ENCODE assay signal across 8 cellular contexts in genomic region chr5:150789431-150789830, GRCh38. TPM values are rescaled to one million over a fixed set of nuclear protein-coding genes. Genes with fewer than 3 reads are reported as not detected.
DNase-seq lines count a peak whose midpoint lies in the region; ATAC-seq and TF ChIP-seq lines count a peak whose summit lies in the region.

No MANE protein-coding gene starts in this region.

- CTCF ChIA-PET in activated CD8-positive, alpha-beta T cell treated with anti-CD3 and anti-CD28 coated beads, Interleukin-2, amount 10 ng/mL, durations not matched to agents 7 days and 5 days (lab: Charles Lee), result interaction anchor here (0.6 to 4.8 kb wide), 8 partner anchors 10 to 229 kb away, joined by 3 to 39 read pairs (median 8); partner anchors contain the start of genes DCTN4, IRGM, RBM22 and SMIM3

- no peak overlapping the region for H2AFZ ChIP-seq in hepatocyte

- POLR2A ChIA-PET in activated CD8-positive, alpha-beta T cell treated with anti-CD3 and anti-CD28 coated beads, Interleukin-2, amount 10 ng/mL, durations not matched to agents 7 days and 5 days (lab: Charles Lee), result interaction anchor here (0.7 to 2.9 kb wide), 4 partner anchors 31 to 102 kb away, joined by 3 to 13 read pairs (median 8); partner anchors contain the start of genes DCTN4, IRGM and RBM22

- H3K27ac ChIP-seq in heart right ventricle, result peak overlapping the region in 7 of 10 donors; percentile 26 to 76 (median 47)
- H3K27ac ChIP-seq in hepatocyte, result peak overlapping the region; percentile 76
- H3K27ac ChIP-seq in upper lobe of right lung, result peak overlapping the region; percentile 66

- peak overlapping the region; percentile 54 for H3K4me3 Mint-ChIP-seq in activated CD8-positive, alpha-beta T cell treated with anti-CD3 and anti-CD28 coated beads, Interleukin-2, amount 10 ng/mL, durations not matched to agents 7 days and 5 days
- peak overlapping the region in 1 of 2 donors; percentile 55 for H3K4me3 Mint-ChIP-seq in stimulated activated naive B cell treated with anti-CD40 and anti-IgM and Interleukin-4, amounts not matched to agents 10 μg/mL and 1 μg/mL and 100 μg/mL, for 72 hours

- no peaks in the 10 kb centered on the region for H3K27me3 Mint-ChIP-seq in activated CD8-positive, alpha-beta T cell treated with anti-CD3 and anti-CD28 coated beads, Interleukin-2, amount 10 ng/mL, durations not matched to agents 7 days and 5 days (ENCODE audit: low read depth)
- peaks cover 25 to 26% of the 10 kb centered on the region in 2 donors for H3K27me3 Mint-ChIP-seq in stimulated activated naive B cell treated with anti-CD40 and anti-IgM and Interleukin-4, amounts not matched to agents 10 μg/mL and 1 μg/mL and 100 μg/mL, for 72 hours

- H3K36me3 ChIP-seq in heart right ventricle (peaks cover 0 to 7% (median 0%) of the 10 kb centered on the region in 9 donors), hepatocyte (replicated peaks; ENCODE audit: insufficient read depth, low read depth) (no peaks in the 10 kb centered on the region), upper lobe of right lung (no peaks in the 10 kb centered on the region)

- H3K79me2 ChIP-seq in hepatocyte, result peaks cover 88% of the 10 kb centered on the region

- DNase-seq in heart right ventricle (no peak), left cardiac atrium (no peak), hepatocyte (ENCODE audit: low spot score) (no peak), upper lobe of right lung (no peak)
- DNase-seq in activated CD8-positive, alpha-beta T cell treated with anti-CD3 and anti-CD28 coated beads, Interleukin-2, amount 10 ng/mL, durations not matched to agents 7 days and 5 days, result no peak
- DNase-seq in effector CD8-positive, alpha-beta T cell (lab: John Stamatoyannopoulos, UW), result no peak
- no peak for DNase-seq in stimulated activated naive B cell treated with anti-CD40 and anti-IgM and Interleukin-4, amounts not matched to agents 10 μg/mL and 1 μg/mL and 100 μg/mL, for 72 hours

- TF ChIP-seq CTCF in heart right ventricle (IDR thresholded peaks at IDR 0.05), result no peak
- no peak for TF ChIP-seq CTCF in hepatocyte (IDR thresholded peaks at IDR 0.05; ENCODE audit: poor library complexity)
- no peak for TF ChIP-seq CTCF in upper lobe of right lung (IDR thresholded peaks at IDR 0.05)

- no peaks in the 10 kb centered on the region for H4K20me1 ChIP-seq in hepatocyte (ENCODE audit: insufficient read depth, poor library complexity, severe bottlenecking)

- H3K27me3 ChIP-seq in heart right ventricle (no peaks in the 10 kb centered on the region), hepatocyte (no peaks in the 10 kb centered on the region), upper lobe of right lung (no peaks in the 10 kb centered on the region)

- ATAC-seq in heart right ventricle (peak in 5 of 8 donors; percentile 12 to 54 (median 17)), left cardiac atrium (no peak), upper lobe of right lung (no peak), HG02852 (IDR thresholded peaks at IDR 0.05; ENCODE audit: unreplicated experiment) (no peak)
- ATAC-seq in activated CD8-positive, alpha-beta T cell treated with anti-CD3 and anti-CD28 coated beads, Interleukin-2, amount 10 ng/mL, durations not matched to agents 7 days and 5 days, result no peak
- ATAC-seq in stimulated activated naive B cell treated with anti-CD40 and anti-IgM and Interleukin-4, amounts not matched to agents 10 μg/mL and 1 μg/mL and 100 μg/mL, for 72 hours (replicated peaks), result no peak

- H3K4me1 Mint-ChIP-seq in activated CD8-positive, alpha-beta T cell treated with anti-CD3 and anti-CD28 coated beads, Interleukin-2, amount 10 ng/mL, durations not matched to agents 7 days and 5 days (ENCODE audit: low read depth), result peaks cover 54% of the 10 kb centered on the region
- H3K4me1 Mint-ChIP-seq in stimulated activated naive B cell treated with anti-CD40 and anti-IgM and Interleukin-4, amounts not matched to agents 10 μg/mL and 1 μg/mL and 100 μg/mL, for 72 hours, result peaks cover 15 to 37% of the 10 kb centered on the region in 2 donors

- H3K9me2 ChIP-seq in hepatocyte (replicated peaks; ENCODE audit: insufficient read depth), result no peaks in the 10 kb centered on the region

- H3K4me3 ChIP-seq in heart right ventricle (no peak overlapping the region), hepatocyte (no peak overlapping the region), upper lobe of right lung (no peak overlapping the region)

- 75 to 83% methylated on average over 7 of the region's 7 CpGs for WGBS in heart right ventricle, 2 donors
- 77% methylated on average over 7 of the region's 7 CpGs for WGBS in hepatocyte (ENCODE audit: low lambda C conversion rate, missing lambda C conversion rate)

- peaks cover 5% of the 10 kb centered on the region for H3K9me3 Mint-ChIP-seq in activated CD8-positive, alpha-beta T cell treated with anti-CD3 and anti-CD28 coated beads, Interleukin-2, amount 10 ng/mL, durations not matched to agents 7 days and 5 days (ENCODE audit: insufficient read depth)
- H3K9me3 Mint-ChIP-seq in stimulated activated naive B cell treated with anti-CD40 and anti-IgM and Interleukin-4, amounts not matched to agents 10 μg/mL and 1 μg/mL and 100 μg/mL, for 72 hours, result peaks cover 2 to 4% of the 10 kb centered on the region in 2 donors

- intact Hi-C loops in heart right ventricle (cut with DNase I) (no loop called here), left cardiac atrium (cut with DNase I) (no loop called here), upper lobe of right lung (cut with DNase I) (no loop called here)

- H3K4me1 ChIP-seq in heart right ventricle (peaks cover 0 to 86% (median 57%) of the 10 kb centered on the region in 9 donors), hepatocyte (ENCODE audit: insufficient read depth) (peaks cover 5% of the 10 kb centered on the region), upper lobe of right lung (peaks cover 59% of the 10 kb centered on the region)

- peak overlapping the region; percentile 86 for H3K27ac Mint-ChIP-seq in activated CD8-positive, alpha-beta T cell treated with anti-CD3 and anti-CD28 coated beads, Interleukin-2, amount 10 ng/mL, durations not matched to agents 7 days and 5 days
- no peak overlapping the region for H3K27ac Mint-ChIP-seq in stimulated activated naive B cell treated with anti-CD40 and anti-IgM and Interleukin-4, amounts not matched to agents 10 μg/mL and 1 μg/mL and 100 μg/mL, for 72 hours

- H3K36me3 Mint-ChIP-seq in activated CD8-positive, alpha-beta T cell treated with anti-CD3 and anti-CD28 coated beads, Interleukin-2, amount 10 ng/mL, durations not matched to agents 7 days and 5 days (ENCODE audit: low read depth), result peaks cover 58% of the 10 kb centered on the region
- H3K36me3 Mint-ChIP-seq in stimulated activated naive B cell treated with anti-CD40 and anti-IgM and Interleukin-4, amounts not matched to agents 10 μg/mL and 1 μg/mL and 100 μg/mL, for 72 hours, result peaks cover 13 to 16% of the 10 kb centered on the region in 2 donors

- H3K9me3 ChIP-seq in heart right ventricle (peaks cover 0 to 3% (median 0%) of the 10 kb centered on the region in 11 donors), hepatocyte (ENCODE audit: low read depth) (no peaks in the 10 kb centered on the region), upper lobe of right lung (no peaks in the 10 kb centered on the region)

- H3K4me2 ChIP-seq in hepatocyte, result peak overlapping the region; percentile 47

RNA-seq across cellular contexts. Expression of gene SMIM3, which starts 10.9 kb away (rescaled TPM):
- 10 to 100 TPM in 6 of 10 donors, 1 to 10 TPM in 4; 7.1 to 24.2 (median 10.9) TPM for total RNA-seq in heart right ventricle
- 10 to 100 TPM; 18.8 to 41.5 TPM for polyA plus RNA-seq in heart right ventricle
- total RNA-seq in left cardiac atrium, result 10 to 100 TPM; 27.9 to 37.8 TPM
- 10 to 100 TPM; 16.4 to 16.7 TPM for total RNA-seq in activated CD8-positive, alpha-beta T cell treated with anti-CD3 and anti-CD28 coated beads, Interleukin-2, amount 10 ng/mL, durations not matched to agents 7 days and 5 days
- 47.7 and 52.2 TPM in 2 replicates for total RNA-seq in hepatocyte
- polyA plus RNA-seq in hepatocyte, result 44.2 and 45.5 TPM in 2 replicates
- total RNA-seq in upper lobe of right lung, result 28.3 TPM

RNA-seq across cellular contexts. Expression of gene DCTN4, which starts 30.6 kb away (rescaled TPM):
- total RNA-seq in heart right ventricle (10 to 100 TPM; 42.9 to 68.3 (median 58.2) TPM), left cardiac atrium (10 to 100 TPM; 37.8 to 48.1 TPM), hepatocyte (50.0 and 63.9 TPM in 2 replicates), upper lobe of right lung (68.5 TPM)
- polyA plus RNA-seq in heart right ventricle (10 to 100 TPM; 20.0 TPM), hepatocyte (18.3 and 22.9 TPM in 2 replicates)
- total RNA-seq in activated CD8-positive, alpha-beta T cell treated with anti-CD3 and anti-CD28 coated beads, Interleukin-2, amount 10 ng/mL, durations not matched to agents 7 days and 5 days, result 10 to 100 TPM; 35.0 to 35.4 TPM

RNA-seq across cellular contexts. Expression of gene IRGM, which starts 56.9 kb away (rescaled TPM):
- total RNA-seq in heart right ventricle (not detected), left cardiac atrium (not detected), hepatocyte (not detected in 2 replicates), upper lobe of right lung (not detected)
- polyA plus RNA-seq in heart right ventricle (under 1 TPM in 1 of 2 donors, not detected in 1; 0.06 TPM), hepatocyte (not detected in 2 replicates)
- total RNA-seq in activated CD8-positive, alpha-beta T cell treated with anti-CD3 and anti-CD28 coated beads, Interleukin-2, amount 10 ng/mL, durations not matched to agents 7 days and 5 days, result 1 to 10 TPM; 3.0 to 4.1 TPM

Comparison
In these comparisons a context has a peak if more than half of its experiments do, and no peak if none do; other contexts are left out.
1. ATAC-seq: peak in heart right ventricle (5 of 8); none in left cardiac atrium (0 of 2), activated CD8-positive, alpha-beta T cell treated with anti-CD3 and anti-CD28 coated beads, Interleukin-2, amount 10 ng/mL, durations not matched to agents 7 days and 5 days (single experiment), upper lobe of right lung (single experiment), HG02852 (single experiment) and stimulated activated naive B cell treated with anti-CD40 and anti-IgM and Interleukin-4, amounts not matched to agents 10 μg/mL and 1 μg/mL and 100 μg/mL, for 72 hours (0 of 2).
2. Peak in every context shown above with its lines, with median percentiles within 50 percentile points of each other: H3K27ac ChIP-seq.